In the genomic region with DNA sequence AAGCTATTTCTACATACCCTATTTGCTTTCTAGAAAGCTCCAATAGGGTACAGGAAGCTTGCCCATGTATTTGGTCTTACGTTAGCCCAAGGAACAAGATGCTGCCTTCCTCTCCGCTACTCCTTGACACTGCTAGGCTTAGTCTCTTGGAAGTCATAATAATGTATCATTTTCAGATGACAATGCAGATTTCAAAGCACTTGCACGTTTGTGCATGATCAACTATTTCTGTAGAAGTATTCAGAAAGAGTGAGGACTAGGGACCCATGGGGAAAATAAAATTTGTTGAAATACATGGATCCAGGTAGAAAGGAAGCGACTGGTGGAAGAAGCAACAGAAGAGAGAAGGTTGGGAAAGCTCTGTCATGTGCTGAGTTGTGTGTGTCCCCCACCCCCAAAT, we compare ENCODE assay signal across 21 cellular contexts.
DNase-seq lines count a peak whose midpoint lies in the region; ATAC-seq, FAIRE-seq and TF ChIP-seq lines count a peak whose summit lies in the region.
"Had no signal": no experiment of that assay in that cellular context is flagged by ENCODE, and none has a peak within 500 bp of the region (broad histone marks: within the 10 kb centered on the region; RNA-seq: fewer than 3 reads in every experiment).

No MANE protein-coding gene starts in this region.

- DNase-seq in HepG2 (ENCODE audit: low spot score) (no peak), right lobe of liver (no peak), Panc1 (ENCODE audit: low read depth, low spot score) (no peak), NCI-H1930 (lab: John Stamatoyannopoulos, UW) (no peak), D721Med (ENCODE audit: insufficient read length, low spot score) (no peak)
- DNase-seq: ACHN; BE2C; C1 segment of cervical spinal cord; CD4-positive, alpha-beta memory T cell; CD4-positive, CD25-positive, alpha-beta regulatory T cell; CD8-positive, alpha-beta memory T cell; COR-L47; DMS79 treated with DMSO at 0.1 percent for 48 hours; GF-D8 had no signal

- peaks cover 45% of the 10 kb centered on the region for H3K4me1 Mint-ChIP-seq in nephron
- H3K4me1 Mint-ChIP-seq: CD14-positive monocyte had no signal

- H3K4me1 ChIP-seq in HepG2 (ENCODE audit: insufficient read depth, low read length) (no peaks in the 10 kb centered on the region), right lobe of liver (no peaks in the 10 kb centered on the region), Panc1 (ENCODE audit: control insufficient read depth, insufficient read depth, low read length) (peaks cover 3% of the 10 kb centered on the region; the same call in 1 of the 2 replicates)
- H3K4me1 ChIP-seq: BE2C, BLaER1 had no signal

- no peak for TF ChIP-seq EP300 in HepG2 (IDR thresholded peaks at IDR 0.05; ENCODE audit: low read depth in 2 of 2, low read length in 2 of 2)
- no peak for TF ChIP-seq EP300 in HepG2 (CRISPR knock-in tag; IDR thresholded peaks at IDR 0.05; ENCODE audit: borderline replicate concordance)

- in situ Hi-C loops in HepG2 (cut with HindIII; ENCODE audit: extremely low pct_ligation_motif_present, low pct_unique_long_range_greater_than_20kb) = no loop called here
- in situ Hi-C loops in Panc1 (cut with HindIII; ENCODE audit: low pct_unique_long_range_greater_than_20kb, low sequenced_read_pairs) = no loop called here

- no peak for TF ChIP-seq RAD21 in HepG2 (CRISPR knock-in tag; IDR thresholded peaks at IDR 0.05)

- H3K4me2 ChIP-seq in HepG2 (ENCODE audit: low read depth, low read length) = no peak overlapping the region
- H3K4me2 ChIP-seq: BLaER1 had no signal

- no TSS peak for BruUV-seq in HepG2 (replicated peaks; lab: Mats Ljungman, UMichigan)
- BruUV-seq in Panc1 (replicated peaks; lab: Mats Ljungman, UMichigan) = no TSS peak

- intact Hi-C loops in HepG2 (cut with micrococcal nuclease; ENCODE audit: unreplicated experiment) = no loop called here
- intact Hi-C loops in right lobe of liver (cut with DNase I) = no loop called here
- intact Hi-C loops in Panc1 (cut with micrococcal nuclease; ENCODE audit: unreplicated experiment) = no loop called here

- no peaks in the 10 kb centered on the region for H3K27me3 ChIP-seq in HepG2 (ENCODE audit: control insufficient read depth in 1 of 2, insufficient read depth in 2 of 2, low read length in 2 of 2)
- no peaks in the 10 kb centered on the region for H3K27me3 ChIP-seq in right lobe of liver
- H3K27me3 ChIP-seq in Panc1 (ENCODE audit: control insufficient read depth, insufficient read depth, low read length) = no peaks in the 10 kb centered on the region
- H3K27me3 ChIP-seq: BE2C, BLaER1 had no signal

- H3K4me3 ChIP-seq in HepG2 (replicated peaks in 1 of 3; ENCODE audit: insufficient read depth in 1 of 3, low read depth in 2 of 3, low read length in 3 of 3) = no peak overlapping the region
- H3K4me3 ChIP-seq in right lobe of liver = no peak overlapping the region
- no peak overlapping the region for H3K4me3 ChIP-seq in Panc1 (ENCODE audit: low read depth in 2 of 2, low read length in 2 of 2)
- H3K4me3 ChIP-seq: BLaER1 had no signal

- TF ChIP-seq CTCF in HepG2 (CRISPR knock-in tag; IDR thresholded peaks at IDR 0.05) = no peak
- no peak for TF ChIP-seq CTCF in right lobe of liver (IDR thresholded peaks at IDR 0.05)
- TF ChIP-seq CTCF in Panc1 (IDR thresholded peaks at IDR 0.05) = no peak
- TF ChIP-seq CTCF in nephron (IDR thresholded peaks at IDR 0.05; ENCODE audit: unreplicated experiment in 3 of 3) = no peak
- no peak for TF ChIP-seq CTCF in D721Med (IDR thresholded peaks at IDR 0.05; ENCODE audit: insufficient read depth, missing control alignments)

- FAIRE-seq in HepG2 (lab: Jason Lieb, UNC) (no peak), D721Med (lab: Jason Lieb, UNC) (no peak)
- FAIRE-seq: G401.6, GM12891, GM19239 had no signal

- H3K27ac ChIP-seq in HepG2 (ENCODE audit: extremely low read length, insufficient read depth, low read length) = no peak overlapping the region
- H3K27ac ChIP-seq in right lobe of liver = no peak overlapping the region
- peak overlapping the region; percentile 6; the same call in 1 of the 2 replicates for H3K27ac ChIP-seq in Panc1 (ENCODE audit: low read length)
- H3K27ac ChIP-seq: 22Rv1, BLaER1 had no signal

- no peaks in the 10 kb centered on the region for H3K79me2 ChIP-seq in HepG2 (ENCODE audit: insufficient read depth, low read length)

- H2AFZ ChIP-seq in HepG2 (ENCODE audit: low read length) = no peak overlapping the region

- no peaks in the 10 kb centered on the region for H4K20me1 ChIP-seq in HepG2 (ENCODE audit: insufficient read depth, low read length)
- H4K20me1 ChIP-seq: BLaER1 had no signal

- H3K27ac Mint-ChIP-seq in nephron = peak overlapping the region; percentile 4 to 99 (median 80)
- H3K27ac Mint-ChIP-seq: CD14-positive monocyte; CD4-positive, CD25-positive, alpha-beta regulatory T cell; CD8-positive, alpha-beta memory T cell had no signal

- peaks cover 6% of the 10 kb centered on the region for H3K9me3 Mint-ChIP-seq in nephron
- H3K9me3 Mint-ChIP-seq: CD4-positive, CD25-positive, alpha-beta regulatory T cell; CD8-positive, alpha-beta memory T cell had no signal

- H3K36me3 ChIP-seq in HepG2 (replicated peaks in 1 of 2; ENCODE audit: control insufficient read depth in 1 of 2, insufficient read depth in 2 of 2, low read length in 2 of 2) = no peaks in the 10 kb centered on the region
- H3K36me3 ChIP-seq in right lobe of liver = no peaks in the 10 kb centered on the region
- no peaks in the 10 kb centered on the region for H3K36me3 ChIP-seq in Panc1 (ENCODE audit: control insufficient read depth, insufficient read depth, low read length)
- H3K36me3 ChIP-seq: BE2C, BLaER1 had no signal

- H3K36me3 Mint-ChIP-seq in nephron (ENCODE audit: low read depth) = no peaks in the 10 kb centered on the region
- H3K36me3 Mint-ChIP-seq: CD14-positive monocyte; CD4-positive, CD25-positive, alpha-beta regulatory T cell had no signal

- POLR2A ChIA-PET in HepG2 (lab: Yijun Ruan, JAX) = no interaction called here
- POLR2A ChIA-PET in Panc1 (lab: Charles Lee) = no interaction called here

- ATAC-seq in HepG2 (no peak), right lobe of liver (no peak), Panc1 (no peak)

- no peaks in the 10 kb centered on the region for H3K27me3 Mint-ChIP-seq in nephron (ENCODE audit: low read depth)
- H3K27me3 Mint-ChIP-seq: CD4-positive, alpha-beta memory T cell; CD4-positive, CD25-positive, alpha-beta regulatory T cell had no signal

- H3K9me3 ChIP-seq in HepG2 (ENCODE audit: low read length) (no peaks in the 10 kb centered on the region), right lobe of liver (no peaks in the 10 kb centered on the region), Panc1 (ENCODE audit: control insufficient read depth, insufficient read depth, low read depth, low read length) (no peaks in the 10 kb centered on the region)
- H3K9me3 ChIP-seq: BE2C, BLaER1 had no signal

- no peak overlapping the region for H3K4me3 Mint-ChIP-seq in nephron
- H3K4me3 Mint-ChIP-seq: CD14-positive monocyte; CD4-positive, alpha-beta memory T cell; CD4-positive, CD25-positive, alpha-beta regulatory T cell; CD8-positive, alpha-beta memory T cell had no signal

- CTCF ChIA-PET in HepG2 (lab: Yijun Ruan, JAX; ENCODE audit: low intra/inter-chr PET ratio, low total read pairs) (no interaction called here), Panc1 (lab: Charles Lee) (no interaction called here)

- WGBS in HepG2 (ENCODE audit: low lambda C conversion rate) = 24% methylated on average over 4 of the region's 4 CpGs
- 76% methylated on average over 4 of the region's 4 CpGs for WGBS in right lobe of liver (ENCODE audit: insufficient coverage, low coverage, low lambda C conversion rate, missing lambda C conversion rate)

- H3K9ac ChIP-seq in HepG2 (ENCODE audit: insufficient read depth, low read depth, low read length) = no peak overlapping the region
- H3K9ac ChIP-seq: BLaER1 had no signal

- no peak for TF ChIP-seq POLR2A in HepG2 (IDR thresholded peaks at IDR 0.05; ENCODE audit: insufficient read depth in 1 of 2, low read depth in 2 of 2, low read length in 2 of 2)
- no peak for TF ChIP-seq POLR2A in right lobe of liver (IDR thresholded peaks at IDR 0.05)

TF ChIP-seq in HepG2, 621 proteins besides CTCF, POLR2A, EP300 and RAD21:
- TF ChIP-seq CHD4 (IDR thresholded peaks at IDR 0.05; ENCODE audit: borderline replicate concordance, low read length) (no peak), MAFK (conservative IDR thresholded peaks at IDR 0.05 in 1 of 2, IDR thresholded peaks at IDR 0.05 in 1 of 2; ENCODE audit: low read length in 2 of 2) (0 out of 4 replicates have a peak, but pooled peaks have one; percentile 17 to 30), MAFF (IDR thresholded peaks at IDR 0.05; ENCODE audit: low read depth, low read length) (peak; percentile 18; the same call in 1 of the 2 replicates)
TF ChIP-seq in HepG2: peak in this region for 2.
